Comparison of ENCODE assay signal across 26 cellular contexts in genomic region chr4:126018274-126018673, GRCh38.
"Had no signal": no experiment of that assay in that cellular context is flagged by ENCODE, and none has a peak within 500 bp of the region (broad histone marks: within the 10 kb centered on the region; RNA-seq: fewer than 3 reads in every experiment).

No MANE protein-coding gene starts in this region.

- H3K4me1 ChIP-seq: colonic mucosa, gastroesophageal sphincter, heart left ventricle, prostate gland, right atrium auricular region, suprapubic skin had no signal

- H3K27me3 ChIP-seq: colonic mucosa, gastroesophageal sphincter, heart left ventricle, hepatocyte, right atrium auricular region, suprapubic skin had no signal

- H3K36me3 ChIP-seq: colonic mucosa, gastroesophageal sphincter, heart left ventricle, prostate gland, right atrium auricular region, suprapubic skin had no signal

- H3K4me3 ChIP-seq: colonic mucosa, gastroesophageal sphincter, heart left ventricle, hepatocyte, prostate gland, right atrium auricular region, smooth muscle cell, suprapubic skin had no signal

- ATAC-seq: esophagus mucosa; gastroesophageal sphincter; heart left ventricle; left lobe of liver; naive thymus-derived CD8-positive, alpha-beta T cell; sciatic nerve; stimulated activated naive CD8-positive, alpha-beta T cell treated with anti-CD3 and anti-CD28 coated beads, Interleukin-15, amount 100 ng/mL, for 72 hours had no signal

- H3K27ac ChIP-seq: colonic mucosa, epithelial cell of prostate, gastroesophageal sphincter, heart left ventricle, hepatocyte, prostate gland, right atrium auricular region, suprapubic skin had no signal

- H3K9me3 ChIP-seq: colonic mucosa, gastroesophageal sphincter, prostate gland, right atrium auricular region, suprapubic skin had no signal

- DNase-seq: colonic mucosa; effector CD8-positive, alpha-beta T cell; endodermal cell; foreskin fibroblast; heart left ventricle; kidney; naive thymus-derived CD8-positive, alpha-beta T cell; nephron progenitor cell; nucleus accumbens; stimulated activated CD4-positive, alpha-beta T cell treated with anti-CD3 and anti-CD28 coated beads, Interleukin-12 subunit alpha, Interleukin-12 subunit beta, amount 100 ng/mL, for 4 hours; stimulated activated CD4-positive, alpha-beta T cell treated with anti-CD3 and anti-CD28 coated beads, Interleukin-1b, Interleukin-23, amount 100 ng/mL, for 48 hours; stimulated activated CD4-positive, alpha-beta T cell treated with anti-CD3 and anti-CD28 coated beads, Interleukin-4, amount 100 ng/mL, for 1 hour; stimulated activated CD8-positive, alpha-beta memory T cell treated with anti-CD3 and anti-CD28 coated beads, Interleukin-4, amount 100 ng/mL, for 48 hours; stimulated activated naive CD4-positive, alpha-beta T cell; stimulated activated naive CD8-positive, alpha-beta T cell treated with anti-CD3 and anti-CD28 coated beads, Interleukin-15, amount 100 ng/mL, for 72 hours; trophoblast cell had no signal
